Comparison of ENCODE assay signal across 35 cellular contexts in genomic region chr11:129918361-129918760, GRCh38.
"Had no signal": no experiment of that assay in that cellular context is flagged by ENCODE, and none has a peak within 500 bp of the region (broad histone marks: within the 10 kb centered on the region; RNA-seq: fewer than 3 reads in every experiment).

No MANE protein-coding gene starts in this region.

- DNase-seq: Karpas-422, Kasumi-1, MG63, MM.1S, MV-4-11, NCI-H1048, NCI-H1092, NCI-H1092 treated with DMSO at 0.1 percent for 48 hours, NCI-H1105, NCI-H1105 treated with DMSO at 0.1 percent for 48 hours, NCI-H1417, NCI-H1417 treated with DMSO at 0.1 percent for 48 hours, NCI-H1436, NCI-H1436 treated with DMSO at 0.1 percent for 48 hours, NCI-H146, NCI-H1694, NCI-H1694 treated with DMSO at 0.1 percent for 48 hours, NCI-H187, NCI-H187 treated with DMSO at 0.1 percent for 48 hours, NCI-H1930, NCI-H2029, NCI-H2029 treated with DMSO at 0.1 percent for 48 hours, NCI-H2081, NCI-H2081 treated with DMSO at 0.1 percent for 48 hours, NCI-H2107, NCI-H2171, NCI-H2171 treated with DMSO at 0.1 percent for 48 hours, NCI-H2227 treated with DMSO at 0.1 percent for 48 hours, NCI-H226, NCI-H345, NCI-H446, NCI-H446 treated with DMSO at 0.1 percent for 48 hours, NCI-H510A, NCI-H510A treated with DMSO at 0.1 percent for 48 hours, NCI-H524 had no signal

- H3K27me3 ChIP-seq: MG63 had no signal

- H3K4me3 ChIP-seq: MG63 had no signal

- H3K9me3 ChIP-seq: MG63 had no signal
